In genomic region chr6:101257163-101257562, GRCh38 we compare ENCODE assay signal across 8 cellular contexts.
"Had no signal": no experiment of that assay in that cellular context is flagged by ENCODE, and none has a peak within 500 bp of the region (broad histone marks: within the 10 kb centered on the region; RNA-seq: fewer than 3 reads in every experiment).

No MANE protein-coding gene starts in this region.

- DNase-seq: IMR-90, Karpas-422, KBM-7, KG1 had no signal

- FAIRE-seq: HepG2, HTR-8/SVneo had no signal

- H3K4me2 ChIP-seq: KMS-11 had no signal

- H3K27ac ChIP-seq: HL-60, KMS-11 had no signal

- H3K9ac ChIP-seq: KMS-11 had no signal

- ATAC-seq: HepG2 had no signal
